1 cellular context compared by ENCODE assay signal in genomic region chr19:45092747-45093678, GRCh38.
A peak's percentile ranks its signal among the peaks of the same experiment; 100 is the strongest.
TF ChIP-seq lines count a peak whose summit lies in the region.

PPP1R37 (plus strand) TSS chr19:45093179; CDS start chr19:45093326, 147 bp downstream.

TF ChIP-seq in HEK293, 187 proteins besides CTCF, POLR2A, EP300 and RAD21 (continued from another document and continues in another):
- TF ChIP-seq ZNF501 (tag by site-specific recombination; IDR thresholded peaks at IDR 0.05) (peak; percentile 54), ZNF184 (tag by site-specific recombination; IDR thresholded peaks at IDR 0.05) (no peak), ZNF837 (tag by site-specific recombination; IDR thresholded peaks at IDR 0.05) (no peak), TSHZ1 (tag by site-specific recombination; IDR thresholded peaks at IDR 0.05; ENCODE audit: borderline replicate concordance) (peak; percentile 53; the same call in 1 of the 2 replicates), REST (tag by site-specific recombination; IDR thresholded peaks at IDR 0.05) (0 out of 2 replicates have a peak, but pooled peaks have one; percentile 14), ZNF223 (tag by site-specific recombination; IDR thresholded peaks at IDR 0.05) (no peak), ZNF292 (tag by site-specific recombination; IDR thresholded peaks at IDR 0.05; ENCODE audit: borderline replicate concordance, low read depth) (no peak), ZNF266 (tag by site-specific recombination; IDR thresholded peaks at IDR 0.05; ENCODE audit: low read depth) (no peak), ZNF174 (tag by site-specific recombination; IDR thresholded peaks at IDR 0.05) (no peak), YY2 (tag by site-specific recombination; IDR thresholded peaks at IDR 0.05) (peak; percentile 83), MEIS1 (CRISPR knock-in tag; IDR thresholded peaks at IDR 0.05; ENCODE audit: borderline replicate concordance) (no peak), HOXA7 (CRISPR knock-in tag; IDR thresholded peaks at IDR 0.05; ENCODE audit: borderline replicate concordance) (no peak), ZNF324 (tag by site-specific recombination; IDR thresholded peaks at IDR 0.05) (peak; percentile 97), ZNF211 (tag by site-specific recombination; IDR thresholded peaks at IDR 0.05; ENCODE audit: low read depth) (no peak), ZBTB21 (tag by site-specific recombination; IDR thresholded peaks at IDR 0.05) (peak; percentile 40; the same call in 1 of the 2 replicates), ZNF555 (tag by site-specific recombination; conservative IDR thresholded peaks at IDR 0.05) (no peak), ZNF571 (tag by site-specific recombination; IDR thresholded peaks at IDR 0.05) (no peak), ZNF350 (tag by site-specific recombination; IDR thresholded peaks at IDR 0.05) (no peak), ZNF549 (tag by site-specific recombination; IDR thresholded peaks at IDR 0.05) (no peak), ZBTB8A (tag by site-specific recombination; IDR thresholded peaks at IDR 0.05) (peak; percentile 56), ZNF830 (tag by site-specific recombination; IDR thresholded peaks at IDR 0.05; ENCODE audit: low read depth) (no peak), KLF9 (tag by site-specific recombination; IDR thresholded peaks at IDR 0.05; ENCODE audit: low read depth) (peak; percentile 95), ZNF629 (tag by site-specific recombination; IDR thresholded peaks at IDR 0.05) (peak; percentile 78), SETDB1 (IDR thresholded peaks at IDR 0.05; ENCODE audit: insufficient read length, low read length) (no peak), PATZ1 (tag by site-specific recombination; IDR thresholded peaks at IDR 0.05) (peak; percentile 57), ZBTB20 (tag by site-specific recombination; IDR thresholded peaks at IDR 0.05) (peak; percentile 99), ZSCAN5A (tag by site-specific recombination; IDR thresholded peaks at IDR 0.05) (no peak; the same call in 1 of the 2 replicates), ZNF274 (IDR thresholded peaks at IDR 0.05; ENCODE audit: low read length) (no peak), ZNF274 (tag by site-specific recombination; IDR thresholded peaks at IDR 0.05; ENCODE audit: borderline replicate concordance) (no peak), ZNF544 (tag by site-specific recombination; IDR thresholded peaks at IDR 0.05) (no peak), ZNF626 (tag by site-specific recombination; IDR thresholded peaks at IDR 0.05) (no peak), ZSCAN23 (tag by site-specific recombination; IDR thresholded peaks at IDR 0.05) (no peak), GFI1B (tag by site-specific recombination; IDR thresholded peaks at IDR 0.05) (no peak), ZXDB (tag by site-specific recombination; IDR thresholded peaks at IDR 0.05) (peak; percentile 96), ZNF561 (tag by site-specific recombination; IDR thresholded peaks at IDR 0.05; ENCODE audit: borderline replicate concordance) (peak; percentile 88), ZNF202 (tag by site-specific recombination; IDR thresholded peaks at IDR 0.05; ENCODE audit: borderline replicate concordance) (no peak), ZBTB26 (tag by site-specific recombination; optimal IDR thresholded peaks at IDR 0.05) (peak; percentile 99), ZNF654 (tag by site-specific recombination; IDR thresholded peaks at IDR 0.05; ENCODE audit: low read depth) (no peak), HOXC10 (CRISPR knock-in tag; IDR thresholded peaks at IDR 0.05) (no peak), ZNF513 (tag by site-specific recombination; IDR thresholded peaks at IDR 0.05) (peak; percentile 6; the same call in 1 of the 2 replicates), ELK4 (IDR thresholded peaks at IDR 0.05; ENCODE audit: borderline replicate concordance, low read depth, low read length) (no peak), IKZF3 (tag by site-specific recombination; IDR thresholded peaks at IDR 0.05) (peak; percentile 89), ZNF529 (tag by site-specific recombination; IDR thresholded peaks at IDR 0.05; ENCODE audit: insufficient replicate concordance) (no peak), ZNF623 (tag by site-specific recombination; IDR thresholded peaks at IDR 0.05) (0 out of 2 replicates have a peak, but pooled peaks have one; percentile 26), ZNF558 (tag by site-specific recombination; IDR thresholded peaks at IDR 0.05) (no peak), INSM2 (tag by site-specific recombination; IDR thresholded peaks at IDR 0.05) (peak; percentile 82; the same call in 1 of the 2 replicates), ZNF488 (tag by site-specific recombination; IDR thresholded peaks at IDR 0.05) (no peak)
